1 cellular context compared by ENCODE assay signal in genomic region chr12:72207756-72208155, GRCh38.
TF ChIP-seq lines count a peak whose summit lies in the region.

No MANE protein-coding gene starts in this region.

TF ChIP-seq in IMR-90, 13 proteins besides CTCF, POLR2A, EP300 and RAD21 (continued from another document):
- no peak for TF ChIP-seq FOS (IDR thresholded peaks at IDR 0.05; ENCODE audit: low read depth, low read length)
- TF ChIP-seq MAFK (IDR thresholded peaks at IDR 0.05; ENCODE audit: low read depth, low read length): no peak
- TF ChIP-seq CHD1 (IDR thresholded peaks at IDR 0.05; ENCODE audit: low read depth, low read length): no peak
- no peak for TF ChIP-seq RFX5 (IDR thresholded peaks at IDR 0.05; ENCODE audit: low read depth, low read length)
